9 cellular contexts compared by ENCODE assay signal in the genomic region with DNA sequence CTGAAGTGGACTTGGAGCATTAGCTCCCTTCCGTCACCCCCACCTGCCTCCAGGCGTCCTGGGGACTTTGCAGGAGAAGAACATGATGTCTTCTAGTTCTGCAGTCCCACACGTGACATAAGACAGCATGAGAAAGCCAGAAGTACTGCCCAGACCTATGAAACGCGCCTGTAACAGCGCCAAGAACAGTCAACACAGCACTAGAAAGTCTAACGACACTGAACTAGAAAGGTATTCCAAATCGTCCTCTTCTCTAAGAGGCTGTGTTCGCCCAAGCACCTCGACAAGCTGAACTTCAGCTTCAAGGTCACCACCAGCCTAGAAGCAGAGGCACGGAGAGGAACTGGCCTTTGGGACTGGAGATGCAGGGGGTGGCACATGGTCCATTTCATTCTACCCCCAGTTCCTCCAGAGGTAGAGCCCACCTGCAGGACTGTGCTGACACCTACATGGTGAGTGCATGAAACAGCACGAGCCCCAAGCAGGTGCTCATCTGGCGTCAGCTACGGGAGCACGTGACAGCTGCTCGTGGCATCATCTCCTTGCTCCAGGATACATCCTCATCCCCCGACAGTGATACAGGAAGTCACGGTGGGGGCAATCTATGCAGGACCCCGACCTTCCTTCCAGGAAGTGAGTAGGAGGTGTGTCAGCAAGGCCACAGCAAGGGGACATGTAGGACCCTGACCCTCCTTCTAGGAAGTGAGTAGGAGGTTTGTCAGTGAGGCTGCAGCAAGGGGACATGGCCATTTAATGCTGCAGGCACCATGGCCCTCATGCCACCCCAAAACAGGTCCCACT. TPM values are rescaled to one million over a fixed set of nuclear protein-coding genes. Genes with fewer than 3 reads are reported as not detected.
DNase-seq lines count a peak whose midpoint lies in the region; ATAC-seq and TF ChIP-seq lines count a peak whose summit lies in the region.
"Had no signal": no experiment of that assay in that cellular context is flagged by ENCODE, and none has a peak within 500 bp of the region (broad histone marks: within the 10 kb centered on the region; RNA-seq: fewer than 3 reads in every experiment).

No MANE protein-coding gene starts in this region.

- H3K27me3 Mint-ChIP-seq in activated T-cell treated with anti-CD3 and anti-CD28 coated beads, Interleukin-2, amount 50 U/mL, for 4 hours (ENCODE audit: low read depth): no peaks in the 10 kb centered on the region
- H3K27me3 Mint-ChIP-seq: effector memory CD8-positive, alpha-beta T cell had no signal

- H3K9me3 Mint-ChIP-seq in activated T-cell treated with anti-CD3 and anti-CD28 coated beads, Interleukin-2, amount 50 U/mL, for 4 hours: no peaks in the 10 kb centered on the region
- H3K9me3 Mint-ChIP-seq: effector memory CD8-positive, alpha-beta T cell had no signal

- H3K36me3 ChIP-seq in BLaER1 (peaks cover 10% of the 10 kb centered on the region; the same call in 1 of the 2 replicates), HCT116 (ENCODE audit: control insufficient read depth in 1 of 2, insufficient read depth in 2 of 2, low read length in 2 of 2) (no peaks in the 10 kb centered on the region; a peak in 1 of 4 replicates)

- H3K4me2 ChIP-seq in BLaER1 (peak overlapping the region; percentile 97), HCT116 (ENCODE audit: low read length) (no peak overlapping the region)

- no peak overlapping the region for H3K4me3 Mint-ChIP-seq in activated T-cell treated with anti-CD3 and anti-CD28 coated beads, Interleukin-2, amount 50 U/mL, for 4 hours
- H3K4me3 Mint-ChIP-seq: effector memory CD8-positive, alpha-beta T cell had no signal

- CTCF ChIA-PET in HCT116 (lab: Charles Lee): no interaction called here

- RAD21 ChIA-PET in HCT116 (lab: Charles Lee; ENCODE audit: low non-redundant PET in 1 of 2, low total read pairs in 2 of 2, uncharacterized antibody in 2 of 2, unreplicated experiment in 2 of 2): no interaction called here

- H3K4me3 ChIP-seq in BLaER1: no peak overlapping the region
- H3K4me3 ChIP-seq in HCT116 (replicated peaks in 1 of 2; ENCODE audit: low read depth in 1 of 2, low read length in 2 of 2): no peak overlapping the region

- POLR2A ChIA-PET in HCT116 (lab: Charles Lee): no interaction called here

- intact Hi-C loops in HCT116 (cut with micrococcal nuclease): loop anchor here (5.0 to 10.0 kb wide), 3 partner anchors 130 to 598 kb away; no protein-coding TSS in a partner anchor

- H3K27me3 ChIP-seq in BLaER1 (no peaks in the 10 kb centered on the region), HCT116 (ENCODE audit: insufficient read depth, low read length) (no peaks in the 10 kb centered on the region)

- H3K36me3 Mint-ChIP-seq in activated T-cell treated with anti-CD3 and anti-CD28 coated beads, Interleukin-2, amount 50 U/mL, for 4 hours (ENCODE audit: insufficient read depth): peaks cover 1% of the 10 kb centered on the region

- peak; percentile 66 for TF ChIP-seq RAD21 in HCT116 (IDR thresholded peaks at IDR 0.05; ENCODE audit: low read depth)

- no peak overlapping the region for H2AFZ ChIP-seq in HCT116 (ENCODE audit: low read depth, low read length, poor library complexity, severe bottlenecking)

- no TSS peak for BruUV-seq in HCT116 (replicated peaks; lab: Mats Ljungman, UMichigan)

- H4K20me1 ChIP-seq in BLaER1 (peaks cover 73% of the 10 kb centered on the region), HCT116 (ENCODE audit: insufficient read depth) (no peaks in the 10 kb centered on the region)

- peaks cover 78% of the 10 kb centered on the region for H3K79me2 ChIP-seq in HCT116 (ENCODE audit: insufficient read depth, low read length)

- no peaks in the 10 kb centered on the region for H3K9me2 ChIP-seq in HCT116 (ENCODE audit: insufficient read depth)

- H3K27ac ChIP-seq in BLaER1 (no peak overlapping the region), HCT116 (ENCODE audit: low read depth, low read length) (no peak overlapping the region)

- peak in 2 of 3 experiments; percentile 19 to 38; a peak in 3 of 6 replicates for TF ChIP-seq CTCF in HCT116 (IDR thresholded peaks at IDR 0.05 in 2 of 3, conservative IDR thresholded peaks at IDR 0.05 in 1 of 3; ENCODE audit: borderline replicate concordance in 1 of 3, insufficient read depth in 1 of 3, low read depth in 2 of 3, low read length in 2 of 3)

- H3K4me1 ChIP-seq in BLaER1 (peaks cover 55% of the 10 kb centered on the region), HCT116 (ENCODE audit: control insufficient read depth in 1 of 2, insufficient read depth in 2 of 2, low read length in 2 of 2) (peaks cover 8 to 25% of the 10 kb centered on the region in 2 experiments; a peak in 3 of 4 replicates)

- no peak for DNase-seq in HCT116 (ENCODE audit: low read depth, low spot score)
- peak; percentile 29 for DNase-seq in activated T-cell treated with anti-CD3 and anti-CD28 coated beads, Interleukin-2, amount 50 U/mL, for 4 hours
- peak; percentile 57 for DNase-seq in left kidney (ENCODE audit: low read depth, low spot score)
- no peak for DNase-seq in pons (ENCODE audit: low spot score)
- DNase-seq in NCI-H146 treated with DMSO at 0.1 percent for 48 hours (lab: John Stamatoyannopoulos, UW; ENCODE audit: unreplicated experiment): no peak
- DNase-seq: effector memory CD8-positive, alpha-beta T cell had no signal

- no peak for TF ChIP-seq POLR2A in HCT116 (IDR thresholded peaks at IDR 0.05; ENCODE audit: borderline replicate concordance, extremely low read depth, insufficient read depth, insufficient read length)

- peaks cover 47% of the 10 kb centered on the region for H3K4me1 Mint-ChIP-seq in activated T-cell treated with anti-CD3 and anti-CD28 coated beads, Interleukin-2, amount 50 U/mL, for 4 hours (ENCODE audit: low read depth)

- no peak overlapping the region for H3K9ac ChIP-seq in BLaER1
- no peak overlapping the region for H3K9ac ChIP-seq in HCT116 (ENCODE audit: low read length)

- H3K9me3 ChIP-seq in BLaER1 (no peaks in the 10 kb centered on the region), HCT116 (ENCODE audit: control insufficient read depth in 1 of 2, insufficient read depth in 1 of 2, low read depth in 1 of 2, low read length in 2 of 2) (no peaks in the 10 kb centered on the region)

- no peak for ATAC-seq in HCT116
- no peak for ATAC-seq in activated T-cell treated with anti-CD3 and anti-CD28 coated beads, Interleukin-2, amount 50 U/mL, for 4 hours
- no peak for ATAC-seq in HG02973 (IDR thresholded peaks at IDR 0.05; ENCODE audit: unreplicated experiment)
- ATAC-seq in HG03108 (IDR thresholded peaks at IDR 0.05; ENCODE audit: unreplicated experiment): no peak
- ATAC-seq: effector memory CD8-positive, alpha-beta T cell had no signal

TF ChIP-seq in HCT116, 20 proteins besides CTCF, POLR2A, EP300 and RAD21:
- TF ChIP-seq SP1 (IDR thresholded peaks at IDR 0.05; ENCODE audit: low read depth): no peak
- TF ChIP-seq, protein P1, sequence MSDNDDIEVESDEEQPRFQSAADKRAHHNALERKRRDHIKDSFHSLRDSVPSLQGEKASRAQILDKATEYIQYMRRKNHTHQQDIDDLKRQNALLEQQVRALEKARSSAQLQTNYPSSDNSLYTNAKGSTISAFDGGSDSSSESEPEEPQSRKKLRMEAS (IDR thresholded peaks at IDR 0.05): 0 out of 2 replicates have a peak, but pooled peaks have one; percentile 20
- TF ChIP-seq TCF7L2 (IDR thresholded peaks at IDR 0.05; ENCODE audit: borderline replicate concordance, extremely low read depth, insufficient read depth, insufficient read length): no peak

RNA-seq across cellular contexts. Expression of a gene that starts 3.7 kb away (rescaled TPM):
- 47.6 TPM for total RNA-seq in HCT116 (2021; ENCODE audit: unreplicated experiment)
- 11.0 and 13.8 TPM in 2 replicates for polyA plus RNA-seq in HCT116 (2012)
- total RNA-seq in activated T-cell treated with anti-CD3 and anti-CD28 coated beads, Interleukin-2, amount 50 U/mL, for 4 hours: 10 to 100 TPM; 30.4 to 34.1 (median 31.9) TPM

Comparison
In these comparisons a context has a peak if more than half of its experiments do, and no peak if none do; other contexts are left out.
1. DNase-seq: peak in activated T-cell treated with anti-CD3 and anti-CD28 coated beads, Interleukin-2, amount 50 U/mL, for 4 hours (single experiment) and left kidney (single experiment); none in HCT116 (single experiment), pons (single experiment) and NCI-H146 treated with DMSO at 0.1 percent for 48 hours (single experiment).